Comparison of ENCODE assay signal across 1 cellular context in genomic region chr17:82204831-82205719, GRCh38.
TF ChIP-seq lines count a peak whose summit lies in the region.

No MANE protein-coding gene starts in this region.

TF ChIP-seq in H1, 55 proteins besides CTCF, POLR2A, EP300 and RAD21 (continued from another document):
- TF ChIP-seq E2F6 (IDR thresholded peaks at IDR 0.05) (no peak), NRF1 (IDR thresholded peaks at IDR 0.05; ENCODE audit: low read depth, low read length) (no peak), FOSL1 (IDR thresholded peaks at IDR 0.05; ENCODE audit: insufficient read depth, low read depth, low read length) (no peak), KDM1A (IDR thresholded peaks at IDR 0.05; ENCODE audit: borderline replicate concordance, low read length) (no peak), HDAC2 (IDR thresholded peaks at IDR 0.05; ENCODE audit: borderline replicate concordance in 1 of 2, low read depth in 2 of 2, low read length in 2 of 2) (no peak)
TF ChIP-seq in H1: peak in this region for 0.
